In genomic region chr2:158488442-158489216, GRCh38 we compare ENCODE assay signal across 29 cellular contexts. TPM values are rescaled to one million over a fixed set of nuclear protein-coding genes. Genes with fewer than 3 reads are reported as not detected.
A peak's percentile ranks its signal among the peaks of the same experiment; 100 is the strongest.
DNase-seq lines count a peak whose midpoint lies in the region; ATAC-seq and TF ChIP-seq lines count a peak whose summit lies in the region.
"Had no signal": no experiment of that assay in that cellular context is flagged by ENCODE, and none has a peak within 500 bp of the region (broad histone marks: within the 10 kb centered on the region; RNA-seq: fewer than 3 reads in every experiment).

No MANE protein-coding gene starts in this region.

- in situ Hi-C loops in SK-MEL-5 (cut with HindIII; ENCODE audit: low pct_unique_long_range_greater_than_20kb, low sequenced_read_pairs): no loop called here

- H3K36me3 Mint-ChIP-seq in activated naive CD4-positive, alpha-beta T cell treated with anti-CD3 and anti-CD28 coated beads, Interleukin-2, amount 50 U/mL, for 72 hours: no peaks in the 10 kb centered on the region
- H3K36me3 Mint-ChIP-seq: activated naive CD4-positive, alpha-beta T cell treated with anti-CD3 and anti-CD28 coated beads, Interleukin-2, amount 10 ng/mL, durations not matched to agents 7 days and 5 days had no signal

- H3K9me3 ChIP-seq in left ventricle myocardium inferior (replicated peaks) (no peaks in the 10 kb centered on the region), gastroesophageal sphincter (no peaks in the 10 kb centered on the region)
- H3K9me3 ChIP-seq: gastrocnemius medialis, right atrium auricular region, suprapubic skin, upper lobe of left lung had no signal

- H3K4me3 ChIP-seq in left ventricle myocardium inferior (no peak overlapping the region), gastroesophageal sphincter (no peak overlapping the region)
- H3K4me3 ChIP-seq: gastrocnemius medialis, hepatocyte, lung, right atrium auricular region, smooth muscle cell, suprapubic skin, upper lobe of left lung had no signal

- H3K36me3 ChIP-seq in left ventricle myocardium inferior: no peaks in the 10 kb centered on the region
- H3K36me3 ChIP-seq in gastroesophageal sphincter: no peaks in the 10 kb centered on the region
- H3K36me3 ChIP-seq: brain microvascular endothelial cell, gastrocnemius medialis, right atrium auricular region, suprapubic skin, upper lobe of left lung, WERI-Rb-1 had no signal

- no peak for TF ChIP-seq EP300 in gastroesophageal sphincter (IDR thresholded peaks at IDR 0.05)

- no peak for TF ChIP-seq POLR2A in gastroesophageal sphincter (IDR thresholded peaks at IDR 0.05)

- no peak for TF ChIP-seq CTCF in left ventricle myocardium inferior (IDR thresholded peaks at IDR 0.05; ENCODE audit: borderline replicate concordance)
- no peak for TF ChIP-seq CTCF in gastroesophageal sphincter (IDR thresholded peaks at IDR 0.05)

- no peak overlapping the region for H3K27ac Mint-ChIP-seq in activated naive CD4-positive, alpha-beta T cell treated with anti-CD3 and anti-CD28 coated beads, Interleukin-2, amount 50 U/mL, for 72 hours
- H3K27ac Mint-ChIP-seq: activated naive CD4-positive, alpha-beta T cell treated with anti-CD3 and anti-CD28 coated beads, Interleukin-2, amount 10 ng/mL, durations not matched to agents 7 days and 5 days; activated T-helper 17 cell treated with anti-CD3 and anti-CD28 coated beads, Interleukin-2, amount 50 U/mL, for 72 hours; CD4-positive, CD25-positive, alpha-beta regulatory T cell had no signal

- WGBS in gastroesophageal sphincter (ENCODE audit: low coverage in 1 of 2), 2 donors: 80% methylated on average over 2 of the region's 2 CpGs; no CpG with 5 or more reads in 1 of the 2 donors

- no peak for ATAC-seq in Right ventricle myocardium inferior
- ATAC-seq in gastroesophageal sphincter: no peak
- ATAC-seq in GM18511 (IDR thresholded peaks at IDR 0.05; ENCODE audit: unreplicated experiment): no peak
- no peak for ATAC-seq in activated naive CD4-positive, alpha-beta T cell treated with anti-CD3 and anti-CD28 coated beads, Interleukin-2, amount 50 U/mL, for 72 hours
- ATAC-seq: activated T-helper 17 cell treated with anti-CD3 and anti-CD28 coated beads, Interleukin-2, amount 50 U/mL, for 72 hours; gastrocnemius medialis had no signal

- intact Hi-C loops in left ventricle myocardium inferior (cut with micrococcal nuclease): no loop called here
- intact Hi-C loops in Right ventricle myocardium inferior (cut with DNase I): no loop called here

- H3K9me3 Mint-ChIP-seq in activated naive CD4-positive, alpha-beta T cell treated with anti-CD3 and anti-CD28 coated beads, Interleukin-2, amount 50 U/mL, for 72 hours: no peaks in the 10 kb centered on the region
- H3K9me3 Mint-ChIP-seq: activated naive CD4-positive, alpha-beta T cell treated with anti-CD3 and anti-CD28 coated beads, Interleukin-2, amount 10 ng/mL, durations not matched to agents 7 days and 5 days; activated T-helper 17 cell treated with anti-CD3 and anti-CD28 coated beads, Interleukin-2, amount 50 U/mL, for 72 hours had no signal

- H3K27ac ChIP-seq in left ventricle myocardium inferior (replicated peaks) (peak overlapping the region; percentile 6), gastroesophageal sphincter (peak overlapping the region in 3 of 4 donors; percentile 49 to 53 (median 52))
- H3K27ac ChIP-seq: brain microvascular endothelial cell, gastrocnemius medialis, hepatocyte, parathyroid adenoma, right atrium auricular region, suprapubic skin, upper lobe of left lung, WERI-Rb-1 had no signal

- H3K27me3 ChIP-seq in left ventricle myocardium inferior (ENCODE audit: low read depth) (no peaks in the 10 kb centered on the region), gastroesophageal sphincter (no peaks in the 10 kb centered on the region)
- H3K27me3 ChIP-seq: brain microvascular endothelial cell, gastrocnemius medialis, hepatocyte, right atrium auricular region, suprapubic skin, upper lobe of left lung had no signal

- H3K4me1 ChIP-seq in left ventricle myocardium inferior: peaks cover 84% of the 10 kb centered on the region
- peaks cover 17 to 75% (median 26%) of the 10 kb centered on the region in 3 donors for H3K4me1 ChIP-seq in gastroesophageal sphincter

- DNase-seq in left ventricle myocardium inferior (no peak), Right ventricle myocardium inferior (ENCODE audit: missing footprints) (no peak), SK-MEL-5 (ENCODE audit: low read depth, low spot score) (peak; percentile 22), DMS79 treated with DMSO at 0.1 percent for 48 hours (lab: John Stamatoyannopoulos, UW) (no peak), medulla oblongata (ENCODE audit: extremely low spot score) (no peak)
- DNase-seq in activated naive CD4-positive, alpha-beta T cell treated with anti-CD3 and anti-CD28 coated beads, Interleukin-2, amount 50 U/mL, for 72 hours (ENCODE audit: low spot score in 2 of 2): no peak
- DNase-seq: activated CD4-positive, alpha-beta T cell treated with anti-CD3 and anti-CD28 coated beads for 48 hours; activated naive CD4-positive, alpha-beta T cell treated with anti-CD3 and anti-CD28 coated beads, Interleukin-2, amount 10 ng/mL, durations not matched to agents 7 days and 5 days; AML-193; brain microvascular endothelial cell; CD4-positive, CD25-positive, alpha-beta regulatory T cell; EL; gastrocnemius medialis; NCI-H1930; NK-92 treated with Interleukin-12 subunit alpha and Interleukin-12 subunit beta, amount 100 ng/mL, for 24 hours; SIG-M5; stimulated activated naive CD4-positive, alpha-beta T cell; T-helper 9 cell; upper lobe of left lung; WERI-Rb-1 had no signal

RNA-seq across cellular contexts. Expression of gene PKP4, which starts 31.9 kb away (rescaled TPM):
- 47.6 TPM for total RNA-seq in left ventricle myocardium inferior
- 47.9 TPM for total RNA-seq in Right ventricle myocardium inferior
- total RNA-seq in SK-MEL-5 (2014; rRNA removed; shearing (Covaris generic)): 16.7 and 21.2 TPM in 2 replicates
- polyA plus RNA-seq in SK-MEL-5 (2015; cell fraction: cytosol; rRNA removed): 19.3 and 25.6 TPM in 2 replicates
- 118 and 126 TPM in 2 replicates for polyA plus RNA-seq in SK-MEL-5 (2015; cell fraction: nucleus; rRNA removed)
- 100 to 1,000 TPM in 2 of 4 donors, 10 to 100 TPM in 2; 58.2 to 115 (median 89.9) TPM for total RNA-seq in gastroesophageal sphincter
- 10 to 100 TPM; 36.3 to 44.8 TPM for total RNA-seq in activated naive CD4-positive, alpha-beta T cell treated with anti-CD3 and anti-CD28 coated beads, Interleukin-2, amount 50 U/mL, for 72 hours

RNA-seq across cellular contexts. Expression of gene CCDC148, which starts 32.1 kb away (rescaled TPM):
- total RNA-seq in left ventricle myocardium inferior (0.30 TPM), Right ventricle myocardium inferior (0.78 TPM), gastroesophageal sphincter (1 to 10 TPM in 2 of 4 donors, under 1 TPM in 2; 0.78 to 1.6 (median 1.1) TPM)
- total RNA-seq in SK-MEL-5 (2014; rRNA removed; shearing (Covaris generic)): 0.13 TPM in 1 of 2 replicates, not detected in the other
- not detected in 2 replicates for polyA plus RNA-seq in SK-MEL-5 (2015; cell fraction: cytosol; rRNA removed)
- 0.51 TPM in 1 of 2 replicates, not detected in the other for polyA plus RNA-seq in SK-MEL-5 (2015; cell fraction: nucleus; rRNA removed)
- under 1 TPM in 1 of 2 donors, not detected in 1; 0.08 TPM for total RNA-seq in activated naive CD4-positive, alpha-beta T cell treated with anti-CD3 and anti-CD28 coated beads, Interleukin-2, amount 50 U/mL, for 72 hours
- total RNA-seq: CD4-positive, CD25-positive, alpha-beta regulatory T cell had no signal
- polyA plus RNA-seq: CD4-positive, CD25-positive, alpha-beta regulatory T cell; smooth muscle cell had no signal
